Comparison of ENCODE assay signal across 1 cellular context in genomic region chr1:165352109-165352441, GRCh38.
TF ChIP-seq lines count a peak whose summit lies in the region.

No MANE protein-coding gene starts in this region.

TF ChIP-seq in H1, 55 proteins besides CTCF, POLR2A, EP300 and RAD21:
- peak; percentile 86 for TF ChIP-seq RNF2 (IDR thresholded peaks at IDR 0.05; ENCODE audit: borderline replicate concordance, low read depth, low read length, missing control alignments, poor library complexity, severe bottlenecking)
- no peak for TF ChIP-seq GABPA (IDR thresholded peaks at IDR 0.05; ENCODE audit: borderline replicate concordance, insufficient read depth, low read length)
- no peak for TF ChIP-seq FOSL1 (IDR thresholded peaks at IDR 0.05; ENCODE audit: insufficient read depth, low read depth, low read length)
- no peak for TF ChIP-seq SIRT6 (IDR thresholded peaks at IDR 0.05; ENCODE audit: low read length)
- no peak for TF ChIP-seq USF2 (IDR thresholded peaks at IDR 0.05; ENCODE audit: low read length)
- TF ChIP-seq CBX5 (IDR thresholded peaks at IDR 0.05; ENCODE audit: low read depth, low read length): no peak
- TF ChIP-seq, protein P1, sequence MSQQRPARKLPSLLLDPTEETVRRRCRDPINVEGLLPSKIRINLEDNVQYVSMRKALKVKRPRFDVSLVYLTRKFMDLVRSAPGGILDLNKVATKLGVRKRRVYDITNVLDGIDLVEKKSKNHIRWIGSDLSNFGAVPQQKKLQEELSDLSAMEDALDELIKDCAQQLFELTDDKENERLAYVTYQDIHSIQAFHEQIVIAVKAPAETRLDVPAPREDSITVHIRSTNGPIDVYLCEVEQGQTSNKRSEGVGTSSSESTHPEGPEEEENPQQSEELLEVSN (IDR thresholded peaks at IDR 0.05): no peak
- peak; percentile 87 for TF ChIP-seq CBX8 (IDR thresholded peaks at IDR 0.05; ENCODE audit: borderline replicate concordance, low read depth, low read length)
- TF ChIP-seq YY1 (IDR thresholded peaks at IDR 0.05; ENCODE audit: low read depth, low read length): no peak
- TF ChIP-seq TAF1 (IDR thresholded peaks at IDR 0.05; ENCODE audit: low read depth, low read length): no peak
- no peak for TF ChIP-seq TCF12 (IDR thresholded peaks at IDR 0.05; ENCODE audit: low read depth, low read length)
- TF ChIP-seq POU5F1 (IDR thresholded peaks at IDR 0.05; ENCODE audit: low read depth, low read length): no peak
- no peak for TF ChIP-seq NANOG (IDR thresholded peaks at IDR 0.05; ENCODE audit: insufficient read depth, low read depth, low read length, poor library complexity, severe bottlenecking)
- no peak for TF ChIP-seq TEAD4 (IDR thresholded peaks at IDR 0.05; ENCODE audit: low read depth, low read length)
- TF ChIP-seq MAFK (IDR thresholded peaks at IDR 0.05; ENCODE audit: low read depth, low read length): no peak
